20 cellular contexts compared by ENCODE assay signal in genomic region chr13:32330438-32330837, GRCh38. TPM values are rescaled to one million over a fixed set of nuclear protein-coding genes. Genes with fewer than 3 reads are reported as not detected.
DNase-seq lines count a peak whose midpoint lies in the region; ATAC-seq and TF ChIP-seq lines count a peak whose summit lies in the region.
"Had no signal": no experiment of that assay in that cellular context is flagged by ENCODE, and none has a peak within 500 bp of the region (broad histone marks: within the 10 kb centered on the region; RNA-seq: fewer than 3 reads in every experiment).

No MANE protein-coding gene starts in this region.

- H4K8ac ChIP-seq in trophoblast cell (ENCODE audit: low read depth, low read length), result no peak overlapping the region

- no peak for TF ChIP-seq CTCF in RWPE2 (IDR thresholded peaks at IDR 0.05; ENCODE audit: poor library complexity, severe bottlenecking)
- no peak for TF ChIP-seq CTCF in fibroblast of lung (conservative IDR thresholded peaks at IDR 0.05 in 1 of 2, IDR thresholded peaks at IDR 0.05 in 1 of 2; ENCODE audit: low read depth in 1 of 2, low read length in 2 of 2)

- H2AK5ac ChIP-seq in trophoblast cell (ENCODE audit: low read length), result no peak overlapping the region

- H3K27me3 ChIP-seq in RWPE2 (ENCODE audit: insufficient read depth, poor library complexity, severe bottlenecking) (no peaks in the 10 kb centered on the region), fibroblast of lung (ENCODE audit: control insufficient read depth, insufficient read depth, low read length) (no peaks in the 10 kb centered on the region), trophoblast cell (ENCODE audit: insufficient read depth, low read length) (no peaks in the 10 kb centered on the region)
- H3K27me3 ChIP-seq: BLaER1 treated with 17β-estradiol and CSF1 and Interleukin-3, amounts not matched to agents 10 nM and 100 nM; esophagus muscularis mucosa; pancreas; suprapubic skin had no signal

- H3K4me2 ChIP-seq in fibroblast of lung (ENCODE audit: extremely low read depth, insufficient read depth, low read length) (peak overlapping the region; percentile 15), trophoblast cell (ENCODE audit: low read length) (no peak overlapping the region)
- H3K4me2 ChIP-seq: BLaER1 treated with 17β-estradiol and CSF1 and Interleukin-3, amounts not matched to agents 10 nM and 100 nM had no signal

- H3K4ac ChIP-seq in trophoblast cell (ENCODE audit: low read depth, low read length), result no peak overlapping the region

- H2AFZ ChIP-seq in fibroblast of lung (ENCODE audit: low read length) (no peak overlapping the region), trophoblast cell (ENCODE audit: insufficient read depth, low read length, poor library complexity) (no peak overlapping the region)

- H3K9me3 ChIP-seq in RWPE2 (ENCODE audit: severe bottlenecking) (no peaks in the 10 kb centered on the region), fibroblast of lung (ENCODE audit: control insufficient read depth, insufficient read depth, low read depth, low read length) (no peaks in the 10 kb centered on the region), trophoblast cell (ENCODE audit: insufficient read depth, low read depth, low read length) (no peaks in the 10 kb centered on the region)
- H3K9me3 ChIP-seq: esophagus muscularis mucosa, pancreas, suprapubic skin had no signal

- no peak overlapping the region for H3K4me3 ChIP-seq in RWPE2 (ENCODE audit: severe bottlenecking)
- no peak overlapping the region for H3K4me3 ChIP-seq in fibroblast of lung (replicated peaks in 1 of 4; ENCODE audit: control extremely low read depth in 1 of 4, insufficient read depth in 1 of 4, low read depth in 3 of 4, low read length in 4 of 4)
- H3K4me3 ChIP-seq in trophoblast cell (ENCODE audit: low read depth, low read length), result no peak overlapping the region
- H3K4me3 ChIP-seq: BLaER1 treated with 17β-estradiol and CSF1 and Interleukin-3, amounts not matched to agents 10 nM and 100 nM; esophagus muscularis mucosa; pancreas; suprapubic skin had no signal

- no peaks in the 10 kb centered on the region for H3K79me2 ChIP-seq in fibroblast of lung (ENCODE audit: control insufficient read depth, insufficient read depth, low read length)
- H3K79me2 ChIP-seq in trophoblast cell (ENCODE audit: control insufficient read depth, insufficient read depth, low read length, poor library complexity), result no peaks in the 10 kb centered on the region

- H2BK5ac ChIP-seq in trophoblast cell (ENCODE audit: low read depth, low read length, poor library complexity), result no peak overlapping the region

- ATAC-seq in RWPE2 (ENCODE audit: low read depth), result peak; percentile 71; the same call in 2 of the 3 replicates
- no peak for ATAC-seq in GM18861 (IDR thresholded peaks at IDR 0.05; ENCODE audit: unreplicated experiment)
- ATAC-seq: left ventricle myocardium superior, Panc1 had no signal

- H4K12ac ChIP-seq in trophoblast cell (ENCODE audit: low read depth, low read length), result no peak overlapping the region

- H2BK120ac ChIP-seq in trophoblast cell (ENCODE audit: insufficient read depth, low read length, poor library complexity), result no peak overlapping the region

- H3K79me1 ChIP-seq in trophoblast cell (ENCODE audit: low read length), result no peaks in the 10 kb centered on the region

- no peak overlapping the region for H3K18ac ChIP-seq in trophoblast cell (ENCODE audit: low read length)

- no peak overlapping the region for H2BK12ac ChIP-seq in trophoblast cell (ENCODE audit: low read length)

- H3K23ac ChIP-seq in trophoblast cell (ENCODE audit: low read length), result no peak overlapping the region

- no peak overlapping the region for H4K91ac ChIP-seq in trophoblast cell (ENCODE audit: low read depth, low read length)

- H3K4me1 ChIP-seq in RWPE2 (ENCODE audit: insufficient read depth, poor library complexity, severe bottlenecking) (peaks cover 8% of the 10 kb centered on the region), fibroblast of lung (ENCODE audit: control insufficient read depth, extremely low read depth, insufficient read depth, low read length) (no peaks in the 10 kb centered on the region), trophoblast cell (ENCODE audit: control insufficient read depth in 1 of 2, insufficient read depth in 2 of 2, low read length in 2 of 2) (no peaks in the 10 kb centered on the region)
- H3K4me1 ChIP-seq: BLaER1 treated with 17β-estradiol and CSF1 and Interleukin-3, amounts not matched to agents 10 nM and 100 nM; esophagus muscularis mucosa; pancreas; suprapubic skin had no signal

- H3K36me3 ChIP-seq in RWPE2 (ENCODE audit: low read depth) (peaks cover 84% of the 10 kb centered on the region), fibroblast of lung (ENCODE audit: control insufficient read depth, insufficient read depth, low read length) (no peaks in the 10 kb centered on the region), trophoblast cell (ENCODE audit: control insufficient read depth in 1 of 2, insufficient read depth in 2 of 2, low read length in 2 of 2) (peaks cover 2 to 7% of the 10 kb centered on the region in 2 experiments)
- H3K36me3 ChIP-seq: esophagus muscularis mucosa, pancreas, suprapubic skin had no signal

- no CpG with 5 or more reads among the region's 2 CpGs for WGBS in trophoblast cell (ENCODE audit: extremely low coverage, insufficient coverage, insufficient read length)

- peak; percentile 73 for DNase-seq in ELR (ENCODE audit: low read depth)
- no peak for DNase-seq in RWPE2 (ENCODE audit: low spot score)
- peak; percentile 51 to 84 for DNase-seq in fibroblast of lung (ENCODE audit: low read depth in 2 of 2)
- peak; percentile 11 to 41 for DNase-seq in trophoblast cell
- no peak for DNase-seq in central memory CD4-positive, alpha-beta T cell
- DNase-seq in iPS-NIHi7 (ENCODE audit: extremely low spot score), result no peak
- DNase-seq: activated CD4-positive, alpha-beta T cell treated with anti-CD3 and anti-CD28 coated beads for 48 hours; activated CD8-positive, alpha-beta memory T cell treated with anti-CD3 and anti-CD28 coated beads, Interleukin-2, amount 50 U/mL, for 4 hours; activated gamma-delta T cell; left ventricle myocardium superior; NCI-H1092 treated with DMSO at 0.1 percent for 48 hours; NCI-H82; pancreas; stimulated activated CD4-positive, alpha-beta T cell treated with anti-CD3 and anti-CD28 coated beads, Interleukin-4, amount 100 ng/mL, for 24 hours had no signal

- H3K14ac ChIP-seq in trophoblast cell (ENCODE audit: low read length), result no peak overlapping the region

- no peaks in the 10 kb centered on the region for H4K20me1 ChIP-seq in fibroblast of lung (ENCODE audit: control insufficient read depth, extremely low read depth, insufficient read depth, low read length)
- H4K20me1 ChIP-seq: BLaER1 treated with 17β-estradiol and CSF1 and Interleukin-3, amounts not matched to agents 10 nM and 100 nM had no signal

- H3K27ac ChIP-seq in RWPE2 (ENCODE audit: poor library complexity, severe bottlenecking) (no peak overlapping the region), fibroblast of lung (ENCODE audit: insufficient read depth, low read length) (peak overlapping the region; percentile 23), trophoblast cell (ENCODE audit: low read depth, low read length) (no peak overlapping the region)
- H3K27ac ChIP-seq: BLaER1 treated with 17β-estradiol and CSF1 and Interleukin-3, amounts not matched to agents 10 nM and 100 nM; esophagus muscularis mucosa; pancreas; suprapubic skin had no signal

- H3K9ac ChIP-seq in fibroblast of lung (ENCODE audit: insufficient read depth, low read length), result no peak overlapping the region
- H3K9ac ChIP-seq in trophoblast cell (ENCODE audit: low read length), result no peak overlapping the region
- H3K9ac ChIP-seq: BLaER1 treated with 17β-estradiol and CSF1 and Interleukin-3, amounts not matched to agents 10 nM and 100 nM had no signal

RNA-seq across cellular contexts. Expression of gene BRCA2, which starts 15.1 kb away (rescaled TPM):
- 2.1 and 4.5 TPM in 2 replicates for total RNA-seq in fibroblast of lung
- polyA plus RNA-seq in fibroblast of lung, result 2.0 and 3.2 TPM in 2 replicates
- polyA plus RNA-seq in fibroblast of lung (2012), result 1.2 and 3.3 TPM in 2 replicates
- polyA minus RNA-seq in fibroblast of lung (ENCODE audit: low replicate concordance), result 0.43 and 1.5 TPM in 2 replicates
- polyA plus RNA-seq in trophoblast cell (2013), result 4.1 and 5.2 TPM in 2 replicates

RNA-seq across cellular contexts. Expression of gene ZAR1L, which starts 15.3 kb away (rescaled TPM):
- total RNA-seq in fibroblast of lung, result not detected in 2 replicates
- polyA plus RNA-seq in fibroblast of lung, result not detected in 2 replicates
- polyA plus RNA-seq in fibroblast of lung (2012), result not detected in 2 replicates
- polyA minus RNA-seq in fibroblast of lung (ENCODE audit: low replicate concordance), result not detected in 2 replicates
- not detected in 2 replicates for polyA plus RNA-seq in trophoblast cell (2013)
- total RNA-seq: esophagus muscularis mucosa, left ventricle myocardium superior, pancreas, skeletal muscle tissue, suprapubic skin had no signal
- polyA plus RNA-seq: pancreas had no signal

Comparison
In these comparisons a context has a peak if more than half of its experiments do, and no peak if none do; other contexts are left out.
1. DNase-seq: peak in ELR (single experiment), fibroblast of lung (2 of 2) and trophoblast cell (2 of 2); none in RWPE2 (single experiment), central memory CD4-positive, alpha-beta T cell (single experiment) and iPS-NIHi7 (single experiment).